Comparison of ENCODE assay signal across 7 cellular contexts in genomic region chr1:165828103-165828558, GRCh38. TPM values are rescaled to one million over a fixed set of nuclear protein-coding genes. Genes with fewer than 3 reads are reported as not detected.
DNase-seq lines count a peak whose midpoint lies in the region; ATAC-seq, FAIRE-seq and TF ChIP-seq lines count a peak whose summit lies in the region.

No MANE protein-coding gene starts in this region.

- CTCF ChIA-PET in K562 (lab: Yijun Ruan, JAX; ENCODE audit: low intra/inter-chr PET ratio): interaction anchor here (1.2 kb wide), 1 partner anchor 43 kb away, joined by 4 read pairs; no protein-coding TSS in a partner anchor

- peaks cover 5% of the 10 kb centered on the region for H3K27me3 Mint-ChIP-seq in T-helper 17 cell

- in situ Hi-C loops in K562 (cut with MboI): no loop called here

- peak overlapping the region; percentile 83 for H2AFZ ChIP-seq in K562 (ENCODE audit: low read depth, low read length)

- TF ChIP-seq POLR2A in K562 (conservative IDR thresholded peaks at IDR 0.05): 0 out of 2 replicates have a peak, but pooled peaks have one; percentile 11

- POLR2A ChIA-PET in K562 (lab: Yijun Ruan, JAX): interaction anchor here (0.5 to 5.9 kb wide), 14 partner anchors 10 to 113 kb away, joined by 3 to 48 read pairs (median 9); partner anchors contain the start of gene TMCO1

- no peak for TF ChIP-seq RAD21 in K562 (CRISPR knock-in tag; conservative IDR thresholded peaks at IDR 0.05 in 1 of 2, IDR thresholded peaks at IDR 0.05 in 1 of 2)

- peak overlapping the region; percentile 93 for H3K4me3 Mint-ChIP-seq in T-helper 17 cell

- TF ChIP-seq CTCF in GM10266 (IDR thresholded peaks at IDR 0.05; ENCODE audit: control insufficient read depth, insufficient read depth, low read depth, missing control alignments) (no peak), K562 (IDR thresholded peaks at IDR 0.05 in 2 of 3, conservative IDR thresholded peaks at IDR 0.05 in 1 of 3; ENCODE audit: insufficient read depth in 2 of 3, low read depth in 1 of 3, low read length in 3 of 3) (peak in 1 of 3 experiments; percentile 19; a peak in 1 of 6 replicates)

- no peaks in the 10 kb centered on the region; a peak in 1 of 5 replicates for H3K27me3 ChIP-seq in K562 (ENCODE audit: control insufficient read depth in 2 of 2, insufficient read depth in 2 of 2, low read length in 2 of 2)

- peaks cover 15 to 21% of the 10 kb centered on the region in 2 experiments for H3K4me1 ChIP-seq in K562 (replicated peaks in 1 of 2; ENCODE audit: control insufficient read depth in 2 of 2, insufficient read depth in 2 of 2, low read length in 2 of 2)

- H4K20me1 ChIP-seq in K562 (replicated peaks; ENCODE audit: control insufficient read depth, insufficient read depth, low read length): no peaks in the 10 kb centered on the region; the same call in 1 of the 2 replicates

- no peak for FAIRE-seq in K562 (lab: Jason Lieb, UNC)

- H3K4me1 Mint-ChIP-seq in T-helper 17 cell: peaks cover 18% of the 10 kb centered on the region

- peak; percentile 30; the same call in 1 of the 2 replicates for TF ChIP-seq EP300 in K562 (IDR thresholded peaks at IDR 0.05; ENCODE audit: low read length)

- ATAC-seq in GM21737 (IDR thresholded peaks at IDR 0.05; ENCODE audit: unreplicated experiment) (peak; percentile 43), T-helper 17 cell (peak; percentile 55), K562 (peak; percentile 63)

- H3K36me3 ChIP-seq in K562 (ENCODE audit: control insufficient read depth, insufficient read depth, low read length): peaks cover 9% of the 10 kb centered on the region; the same call in 1 of the 3 replicates

- H3K9me3 ChIP-seq in T-helper 17 cell (ENCODE audit: control insufficient read depth, low read length, poor library complexity, severe bottlenecking) (no peaks in the 10 kb centered on the region), K562 (replicated peaks; ENCODE audit: control insufficient read depth, insufficient read depth, low read depth, low read length) (no peaks in the 10 kb centered on the region)

- peaks cover 57% of the 10 kb centered on the region for H3K79me2 ChIP-seq in K562 (ENCODE audit: control insufficient read depth, insufficient read depth, low read length)

- intact Hi-C loops in K562 (cut with micrococcal nuclease): loop anchor here (1.0 to 5.0 kb wide), 4 partner anchors 59 to 230 kb away; partner anchors contain the start of gene TMCO1

- H3K27ac ChIP-seq in K562 (ENCODE audit: extremely low read depth, low read depth, low read length): peak overlapping the region; percentile 95

- no peaks in the 10 kb centered on the region for H3K9me1 ChIP-seq in K562 (ENCODE audit: control insufficient read depth, insufficient read depth, low read length)

- WGBS in K562 (ENCODE audit: insufficient coverage, low coverage, missing lambda C conversion rate): under 1% methylated on average over 31 of the region's 43 CpGs

- no peaks in the 10 kb centered on the region for H3K36me3 Mint-ChIP-seq in T-helper 17 cell (ENCODE audit: low read depth)

- H3K9ac ChIP-seq in K562 (ENCODE audit: insufficient read depth in 1 of 2, low read depth in 2 of 2, low read length in 2 of 2): peak overlapping the region; percentile 96

- peak overlapping the region; percentile 78 for H3K4me3 ChIP-seq in K562

- H3K4me2 ChIP-seq in K562 (ENCODE audit: insufficient read depth, low read length): peak overlapping the region; percentile 91

- DNase-seq in GM10266 (ENCODE audit: extremely low spot score) (peak; percentile 69), KG1 (lab: John Stamatoyannopoulos, UW) (peak; percentile 75), T-helper 17 cell (peak; percentile 15 to 19 (median 18)), K562 (ENCODE audit: extremely low read depth in 1 of 4, low spot score in 3 of 4) (peak in 2 of 4 experiments; percentile 74 to 82), iPS-NIHi7 (ENCODE audit: extremely low spot score) (peak; percentile 57)
- peak; percentile 40 to 46 for DNase-seq in stimulated activated CD4-positive, alpha-beta T cell treated with anti-CD3 and anti-CD28 coated beads, Interleukin-12 subunit alpha, Interleukin-12 subunit beta, amount 100 ng/mL, for 24 hours (ENCODE audit: low read depth in 2 of 2)

- peak overlapping the region; percentile 14 for H3K27ac Mint-ChIP-seq in T-helper 17 cell

- no TSS peak for BruUV-seq in K562 (replicated peaks; lab: Mats Ljungman, UMichigan)

TF ChIP-seq in K562, 482 proteins besides CTCF, POLR2A, EP300 and RAD21 (continues in another document):
- TF ChIP-seq, protein P1, sequence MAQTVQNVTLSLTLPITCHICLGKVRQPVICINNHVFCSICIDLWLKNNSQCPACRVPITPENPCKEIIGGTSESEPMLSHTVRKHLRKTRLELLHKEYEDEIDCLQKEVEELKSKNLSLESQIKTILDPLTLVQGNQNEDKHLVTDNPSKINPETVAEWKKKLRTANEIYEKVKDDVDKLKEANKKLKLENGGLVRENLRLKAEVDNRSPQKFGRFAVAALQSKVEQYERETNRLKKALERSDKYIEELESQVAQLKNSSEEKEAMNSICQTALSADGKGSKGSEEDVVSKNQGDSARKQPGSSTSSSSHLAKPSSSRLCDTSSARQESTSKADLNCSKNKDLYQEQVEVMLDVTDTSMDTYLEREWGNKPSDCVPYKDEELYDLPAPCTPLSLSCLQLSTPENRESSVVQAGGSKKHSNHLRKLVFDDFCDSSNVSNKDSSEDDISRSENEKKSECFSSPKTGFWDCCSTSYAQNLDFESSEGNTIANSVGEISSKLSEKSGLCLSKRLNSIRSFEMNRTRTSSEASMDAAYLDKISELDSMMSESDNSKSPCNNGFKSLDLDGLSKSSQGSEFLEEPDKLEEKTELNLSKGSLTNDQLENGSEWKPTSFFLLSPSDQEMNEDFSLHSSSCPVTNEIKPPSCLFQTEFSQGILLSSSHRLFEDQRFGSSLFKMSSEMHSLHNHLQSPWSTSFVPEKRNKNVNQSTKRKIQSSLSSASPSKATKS (CRISPR knock-in tag; IDR thresholded peaks at IDR 0.05): no peak
- TF ChIP-seq FOXM1 (IDR thresholded peaks at IDR 0.05; ENCODE audit: low read depth) (no peak), FOXM1 (CRISPR knock-in tag; IDR thresholded peaks at IDR 0.05; ENCODE audit: low read depth) (peak; percentile 52; the same call in 1 of the 2 replicates), MAZ (CRISPR knock-in tag; conservative IDR thresholded peaks at IDR 0.05 in 1 of 2, IDR thresholded peaks at IDR 0.05 in 1 of 2) (peak; percentile 48 to 74; a peak in 3 of 4 replicates), HSF4 (CRISPR knock-in tag; IDR thresholded peaks at IDR 0.05; ENCODE audit: borderline replicate concordance) (peak; percentile 33; the same call in 1 of the 2 replicates), ARNT (IDR thresholded peaks at IDR 0.05) (no peak), KDM4B (IDR thresholded peaks at IDR 0.05; ENCODE audit: borderline replicate concordance in 2 of 2, low read depth in 1 of 2) (0 out of 4 replicates have a peak, but pooled peaks of 1 of the 2 experiments have one; percentile 10), SMARCE1 (IDR thresholded peaks at IDR 0.05) (no peak), THAP7 (CRISPR knock-in tag; IDR thresholded peaks at IDR 0.05) (peak; percentile 15; the same call in 1 of the 2 replicates)

RNA-seq across cellular contexts. Expression of gene UCK2, which starts 0.7 kb away (rescaled TPM):
- total RNA-seq in T-helper 17 cell: 1 to 10 TPM; 3.3 to 5.6 TPM
- 52.8 and 60.6 TPM in 2 replicates for total RNA-seq in K562 (2011; cell fraction: chromatin; rRNA removed; ENCODE audit: low replicate concordance)
- total RNA-seq in K562 (2011; cell fraction: nucleolus; rRNA removed): 42.2 and 49.3 TPM in 2 replicates
- 54.6 and 75.2 TPM in 2 replicates for total RNA-seq in K562 (2011; cell fraction: nucleoplasm; rRNA removed)
- total RNA-seq in K562 (2014; rRNA removed): 145 and 159 TPM in 2 replicates
- 59.0 and 78.5 TPM in 2 replicates for total RNA-seq in K562 (2014; rRNA removed; fragmentation: Illumina TruSeq; extraction: Trizol)
- total RNA-seq in K562 (2015; rRNA removed; fragmentation: Illumina TruSeq; extraction: Trizol): 71.6 and 73.9 TPM in 2 replicates
- total RNA-seq in K562 (2021): 95.9 and 98.2 TPM in 2 replicates
- polyA plus RNA-seq in K562 (2011; rRNA removed): 90.5 and 103 TPM in 2 replicates
- 121 and 167 TPM in 2 replicates for polyA plus RNA-seq in K562 (2011; cell fraction: cytosol; rRNA removed)
- 54.4 and 62.7 TPM in 2 replicates for polyA plus RNA-seq in K562 (2011; cell fraction: nucleus; rRNA removed)
- 49.6 and 96.6 TPM in 2 replicates for polyA plus RNA-seq in K562 (2012)
- polyA plus RNA-seq in K562 (2014; fragmentation: Illumina TruSeq; extraction: Trizol): 95.8 and 111 TPM in 2 replicates
- polyA plus RNA-seq in K562 (2014; fragmentation: Nextera tagmentation; extraction: Ambion mirVana): 10 to 100 TPM; 84.6 to 86.7 TPM
- polyA plus RNA-seq in K562 (2014; rRNA removed): 104 and 122 TPM in 2 replicates
- 98.7 and 137 TPM in 2 replicates for polyA minus RNA-seq in K562 (2011; rRNA and poly(A)+ RNA removed)
- polyA minus RNA-seq in K562 (2011; cell fraction: cytosol; rRNA and poly(A)+ RNA removed): 61.1 and 70.9 TPM in 2 replicates
- 28.7 and 32.3 TPM in 2 replicates for polyA minus RNA-seq in K562 (2011; cell fraction: nucleus; rRNA and poly(A)+ RNA removed)

RNA-seq across cellular contexts. Expression of gene TMCO1, which starts 59.5 kb away (rescaled TPM):
- total RNA-seq in T-helper 17 cell (10 to 100 TPM; 33.4 to 37.8 TPM), K562 (2014; rRNA removed) (69.3 and 92.7 TPM in 2 replicates), K562 (2014; rRNA removed; fragmentation: Illumina TruSeq; extraction: Trizol) (175 and 184 TPM in 2 replicates), K562 (2015; rRNA removed; fragmentation: Illumina TruSeq; extraction: Trizol) (151 and 166 TPM in 2 replicates), K562 (2021) (142 and 163 TPM in 2 replicates)
- total RNA-seq in K562 (2011; cell fraction: chromatin; rRNA removed; ENCODE audit: low replicate concordance): 97.8 and 105 TPM in 2 replicates
- 150 and 173 TPM in 2 replicates for total RNA-seq in K562 (2011; cell fraction: nucleolus; rRNA removed)
- 115 and 163 TPM in 2 replicates for total RNA-seq in K562 (2011; cell fraction: nucleoplasm; rRNA removed)
- polyA plus RNA-seq in K562 (2011; rRNA removed) (230 and 276 TPM in 2 replicates), K562 (2014; fragmentation: Illumina TruSeq; extraction: Trizol) (184 and 213 TPM in 2 replicates), K562 (2014; fragmentation: Nextera tagmentation; extraction: Ambion mirVana) (100 to 1,000 TPM; 412 to 561 TPM), K562 (2014; rRNA removed) (123 and 126 TPM in 2 replicates)
- 109 and 166 TPM in 2 replicates for polyA plus RNA-seq in K562 (2011; cell fraction: cytosol; rRNA removed)
- polyA plus RNA-seq in K562 (2011; cell fraction: nucleus; rRNA removed): 48.2 and 81.4 TPM in 2 replicates
- polyA plus RNA-seq in K562 (2012): 150 and 162 TPM in 2 replicates
- polyA minus RNA-seq in K562 (2011; rRNA and poly(A)+ RNA removed): 151 and 162 TPM in 2 replicates
- 53.0 and 77.6 TPM in 2 replicates for polyA minus RNA-seq in K562 (2011; cell fraction: cytosol; rRNA and poly(A)+ RNA removed)
- polyA minus RNA-seq in K562 (2011; cell fraction: nucleus; rRNA and poly(A)+ RNA removed): 15.3 and 36.2 TPM in 2 replicates

Comparison
In these comparisons a context has a peak if more than half of its experiments do, and no peak if none do; other contexts are left out.
1. RNA of gene UCK2, which starts 0.7 kb away (total RNA-seq): 42.2 to 159 TPM in K562; 3.3 to 5.6 TPM in T-helper 17 cell; every median in the first group is over 4 times any median in the second.
2. Peak in every context shown above with its lines, with median percentiles within 50 percentile points of each other: ATAC-seq.